ENCODE assay signal across 12 cellular contexts in genomic region chr12:4288296-4289019, GRCh38. TPM values are rescaled to one million over a fixed set of nuclear protein-coding genes. Genes with fewer than 3 reads are reported as not detected.
DNase-seq lines count a peak whose midpoint lies in the region; ATAC-seq, FAIRE-seq and TF ChIP-seq lines count a peak whose summit lies in the region.
"Had no signal": no experiment of that assay in that cellular context is flagged by ENCODE, and none has a peak within 500 bp of the region (broad histone marks: within the 10 kb centered on the region; RNA-seq: fewer than 3 reads in every experiment).

No MANE protein-coding gene starts in this region.

- H3K4me3 ChIP-seq in cardiac muscle cell, result no peak overlapping the region
- peak overlapping the region in 1 of 2 donors; percentile 2 for H3K4me3 ChIP-seq in muscle layer of colon (ENCODE audit: low read depth in 1 of 2, low read length in 2 of 2)
- H3K4me3 ChIP-seq: ascending aorta, gastrocnemius medialis had no signal

- H3K9me3 ChIP-seq in cardiac muscle cell (ENCODE audit: low read depth), result no peaks in the 10 kb centered on the region
- no peaks in the 10 kb centered on the region for H3K9me3 ChIP-seq in muscle layer of colon (ENCODE audit: low read length)
- H3K9me3 ChIP-seq: ascending aorta, gastrocnemius medialis had no signal

- H3K27ac ChIP-seq in cardiac muscle cell (peak overlapping the region; percentile 88), caudate nucleus (ENCODE audit: low read depth, low read length) (peak overlapping the region; percentile 4), muscle layer of colon (ENCODE audit: low read depth, low read length) (peak overlapping the region; percentile 71)
- H3K27ac ChIP-seq: C4-2B, gastrocnemius medialis had no signal

- H3K36me3 ChIP-seq in cardiac muscle cell, result peaks cover 47% of the 10 kb centered on the region
- H3K36me3 ChIP-seq in muscle layer of colon (ENCODE audit: insufficient read depth, low read length), result peaks cover 65% of the 10 kb centered on the region
- H3K36me3 ChIP-seq: gastrocnemius medialis had no signal

- ATAC-seq in Right ventricle myocardium superior (ENCODE audit: poor library complexity), result no peak
- ATAC-seq in HG02678 (IDR thresholded peaks at IDR 0.05; ENCODE audit: unreplicated experiment), result no peak
- ATAC-seq: gastrocnemius medialis had no signal

- no peak for TF ChIP-seq CTCF in cardiac muscle cell (IDR thresholded peaks at IDR 0.05; ENCODE audit: low read depth, low read length)

- intact Hi-C loops in Right ventricle myocardium superior (cut with DNase I), result no loop called here

- DNase-seq in cardiac muscle cell (ENCODE audit: low read depth in 1 of 2, low spot score in 1 of 2) (no peak), Right ventricle myocardium superior (no peak), caudate nucleus (lab: John Stamatoyannopoulos, UW) (no peak), urothelium cell line (ENCODE audit: low spot score) (no peak), NCI-H526 treated with DMSO at 0.1 percent for 48 hours (lab: John Stamatoyannopoulos, UW) (no peak), SKM-1 (lab: John Stamatoyannopoulos, UW; ENCODE audit: unreplicated experiment) (no peak)
- DNase-seq: gastrocnemius medialis had no signal

- peak; percentile 52 for FAIRE-seq in urothelium cell line (lab: Jason Lieb, UNC)
- FAIRE-seq: H54 had no signal

- H3K4me1 ChIP-seq in cardiac muscle cell (ENCODE audit: low read depth) (peaks cover 23% of the 10 kb centered on the region), muscle layer of colon (ENCODE audit: insufficient read depth, low read length) (peaks cover 80% of the 10 kb centered on the region)
- H3K4me1 ChIP-seq: gastrocnemius medialis had no signal

- H3K9ac ChIP-seq in muscle layer of colon (ENCODE audit: low read length), result no peak overlapping the region

- no peaks in the 10 kb centered on the region for H3K27me3 ChIP-seq in cardiac muscle cell
- no peaks in the 10 kb centered on the region for H3K27me3 ChIP-seq in muscle layer of colon (ENCODE audit: control insufficient read depth in 1 of 2, insufficient read depth in 2 of 2, low read length in 2 of 2)
- H3K27me3 ChIP-seq: ascending aorta had no signal

RNA-seq across cellular contexts. Expression of gene CCND2, which starts 14.9 kb away (rescaled TPM):
- 89.9 and 110 TPM in 2 replicates for total RNA-seq in cardiac muscle cell
- 91.5 and 94.4 TPM in 2 replicates for polyA plus RNA-seq in cardiac muscle cell
- total RNA-seq in Right ventricle myocardium superior, result 206 TPM

RNA-seq across cellular contexts. Expression of gene TIGAR, which starts 32.6 kb away (rescaled TPM):
- 2.7 and 3.2 TPM in 2 replicates for total RNA-seq in cardiac muscle cell
- polyA plus RNA-seq in cardiac muscle cell, result 8.5 and 16.4 TPM in 2 replicates
- total RNA-seq in Right ventricle myocardium superior, result 13.6 TPM

Comparison
In these comparisons a context has a peak if more than half of its experiments do, and no peak if none do; other contexts are left out.
1. H3K27ac ChIP-seq: peak in every context shown above with its lines; median percentile 88 in cardiac muscle cell; 71 in muscle layer of colon; 4 in caudate nucleus.